Comparison of ENCODE assay signal across 9 cellular contexts in genomic region chr7:150406311-150406564, GRCh38. TPM values are rescaled to one million over a fixed set of nuclear protein-coding genes. Genes with fewer than 3 reads are reported as not detected.
DNase-seq lines count a peak whose midpoint lies in the region; ATAC-seq and TF ChIP-seq lines count a peak whose summit lies in the region.
"Had no signal": no experiment of that assay in that cellular context is flagged by ENCODE, and none has a peak within 500 bp of the region (broad histone marks: within the 10 kb centered on the region; RNA-seq: fewer than 3 reads in every experiment).

No MANE protein-coding gene starts in this region.

- no peak for TF ChIP-seq CTCF in coronary artery (IDR thresholded peaks at IDR 0.05)
- TF ChIP-seq CTCF in natural killer cell (IDR thresholded peaks at IDR 0.05): no peak

- peak overlapping the region; percentile 87 for H3K4me2 ChIP-seq in BLaER1

- ATAC-seq in natural killer cell (no peak), HG02642 (IDR thresholded peaks at IDR 0.05; ENCODE audit: poor library complexity, unreplicated experiment) (no peak)

- DNase-seq in coronary artery (ENCODE audit: low spot score): no peak
- no peak for DNase-seq in natural killer cell
- DNase-seq in 8988T: no peak
- DNase-seq in A172 (ENCODE audit: low spot score): no peak
- DNase-seq in activated CD8-positive, alpha-beta memory T cell treated with anti-CD3 and anti-CD28 coated beads, Interleukin-2, amount 50 U/mL, for 4 hours: no peak

- peak overlapping the region; percentile 90 to 91 for H3K27ac Mint-ChIP-seq in natural killer cell

- H3K27me3 ChIP-seq in BLaER1: no peaks in the 10 kb centered on the region

- peaks cover 34 to 37% of the 10 kb centered on the region in 2 donors for H3K4me1 Mint-ChIP-seq in natural killer cell

- H3K27ac ChIP-seq in BLaER1 (peak overlapping the region; percentile 99), KOPT-K1 (ENCODE audit: low read depth, low read length, poor library complexity, severe bottlenecking) (peak overlapping the region; percentile 95), coronary artery (peak overlapping the region; percentile 89 to 92)
- H3K27ac ChIP-seq: neutrophil had no signal

- intact Hi-C loops in natural killer cell (cut with micrococcal nuclease): no loop called here

- H3K9me3 Mint-ChIP-seq in natural killer cell: no peaks in the 10 kb centered on the region

- H3K36me3 ChIP-seq in BLaER1: peaks cover 18% of the 10 kb centered on the region
- peaks cover 33% of the 10 kb centered on the region for H3K36me3 ChIP-seq in KOPT-K1 (ENCODE audit: insufficient read depth, low read length)
- H3K36me3 ChIP-seq: neutrophil had no signal

- H3K9me3 ChIP-seq in BLaER1 (no peaks in the 10 kb centered on the region), KOPT-K1 (ENCODE audit: insufficient read depth, low read length, poor library complexity, severe bottlenecking) (no peaks in the 10 kb centered on the region)
- H3K9me3 ChIP-seq: neutrophil had no signal

- no peaks in the 10 kb centered on the region for H3K27me3 Mint-ChIP-seq in natural killer cell (ENCODE audit: low read depth in 2 of 2)

- peak overlapping the region; percentile 94 for H3K4me3 Mint-ChIP-seq in natural killer cell

- H3K9ac ChIP-seq in BLaER1: peak overlapping the region; percentile 97

- no peaks in the 10 kb centered on the region for H3K36me3 Mint-ChIP-seq in natural killer cell

- peaks cover 80% of the 10 kb centered on the region for H3K4me1 ChIP-seq in BLaER1

- H3K4me3 ChIP-seq in BLaER1 (peak overlapping the region; percentile 78), coronary artery (peak overlapping the region; percentile 77)

- H4K20me1 ChIP-seq in BLaER1: peaks cover 21% of the 10 kb centered on the region; the same call in 1 of the 2 replicates

RNA-seq across cellular contexts. Expression of gene ZNF775, which starts 27.1 kb away (rescaled TPM):
- 1 to 10 TPM; 1.3 to 2.7 (median 1.6) TPM for total RNA-seq in natural killer cell
- total RNA-seq in A172 (2014; rRNA removed; shearing (Covaris generic)): 5.7 and 11.1 TPM in 2 replicates

RNA-seq across cellular contexts. Expression of gene REPIN1, which starts 37.6 kb away (rescaled TPM):
- 10 to 100 TPM; 58.9 to 79.4 (median 76.5) TPM for total RNA-seq in natural killer cell
- total RNA-seq in A172 (2014; rRNA removed; shearing (Covaris generic)): 237 and 258 TPM in 2 replicates

RNA-seq across cellular contexts. Expression of gene GIMAP8, which starts 44.2 kb away (rescaled TPM):
- 10 to 100 TPM in 1 of 3 donors, 1 to 10 TPM in 2; 6.7 to 17.7 (median 8.4) TPM for total RNA-seq in natural killer cell
- not detected in 2 replicates for total RNA-seq in A172 (2014; rRNA removed; shearing (Covaris generic))
